10 cellular contexts compared by ENCODE assay signal in the genomic region with DNA sequence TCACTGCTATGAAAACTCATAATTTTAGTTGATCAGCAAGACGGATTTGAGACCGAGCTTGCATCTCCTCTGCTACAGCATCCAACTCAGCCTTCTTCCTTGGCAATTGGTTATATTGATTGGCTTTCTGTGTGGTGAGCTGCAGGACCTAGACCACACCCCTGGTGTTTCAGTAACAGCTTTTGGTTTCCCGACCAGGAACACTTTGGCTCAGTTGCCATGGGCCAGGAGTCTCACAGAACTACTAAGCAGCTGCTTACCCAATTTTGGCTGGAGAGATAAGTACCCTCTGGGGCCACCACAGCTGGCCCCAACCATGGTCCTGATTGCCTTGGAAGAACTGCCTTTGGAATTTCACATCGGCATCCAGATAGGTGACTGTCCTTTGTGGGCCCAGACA. TPM values are rescaled to one million over a fixed set of nuclear protein-coding genes. Genes with fewer than 3 reads are reported as not detected.
"Had no signal": no experiment of that assay in that cellular context is flagged by ENCODE, and none has a peak within 500 bp of the region (broad histone marks: within the 10 kb centered on the region; RNA-seq: fewer than 3 reads in every experiment).

Gene GLYATL1, plus strand, starts transcription at position 212 of the 400 bp plus-strand sequence. CDS start 7,600 bp downstream, outside the sequence.

- H3K9me3 ChIP-seq: HAP-1 had no signal

- H3K9me3 Mint-ChIP-seq: HFFc6 had no signal

- H2AFZ ChIP-seq: GM23248 had no signal

- H3K27ac ChIP-seq: GM23248 had no signal

- H3K4me3 Mint-ChIP-seq: HFFc6 had no signal

- H3K9ac ChIP-seq: GM23248 had no signal

- H3K36me3 ChIP-seq: HAP-1 had no signal

- ATAC-seq: HCT116, K562 had no signal

- H3K4me3 ChIP-seq: GM23248, HAP-1, K562 had no signal

- DNase-seq: GM23248, GOT3, H7, HFFc6, IMR-90 had no signal

- H3K4me1 ChIP-seq: HAP-1 had no signal

- H3K27ac Mint-ChIP-seq: HFFc6 had no signal

- FAIRE-seq: HTR-8/SVneo, K562 had no signal

RNA-seq across cellular contexts. Expression of gene GLYATL1, which starts in this region (rescaled TPM):
- total RNA-seq: GM23248, HT-29, K562 had no signal
- polyA plus RNA-seq: K562 had no signal
